ENCODE assay signal across 1 cellular context in genomic region chr7:140881507-140882228, GRCh38.
TF ChIP-seq lines count a peak whose summit lies in the region.

No MANE protein-coding gene starts in this region.

TF ChIP-seq in K562, 482 proteins besides CTCF, POLR2A, EP300 and RAD21:
- TF ChIP-seq EP400 (IDR thresholded peaks at IDR 0.05) (no peak), ZBTB33 (CRISPR knock-in tag; IDR thresholded peaks at IDR 0.05) (peak; percentile 88)
